In genomic region chr5:52560366-52560765, GRCh38 we compare ENCODE assay signal across 10 cellular contexts.
DNase-seq lines count a peak whose midpoint lies in the region; ATAC-seq, FAIRE-seq and TF ChIP-seq lines count a peak whose summit lies in the region.
"Had no signal": no experiment of that assay in that cellular context is flagged by ENCODE, and none has a peak within 500 bp of the region (broad histone marks: within the 10 kb centered on the region; RNA-seq: fewer than 3 reads in every experiment).

No MANE protein-coding gene starts in this region.

- H3K9ac ChIP-seq in neuronal stem cell (ENCODE audit: low read depth, low read length, poor library complexity), result no peak overlapping the region

- no peaks in the 10 kb centered on the region for H3K4me1 ChIP-seq in neuronal stem cell (ENCODE audit: control insufficient read depth in 2 of 2, insufficient read depth in 1 of 2, low read depth in 1 of 2, low read length in 2 of 2)

- H4K8ac ChIP-seq in neuronal stem cell (ENCODE audit: low read depth, low read length), result no peak overlapping the region

- no peaks in the 10 kb centered on the region for H3K79me1 ChIP-seq in neuronal stem cell (ENCODE audit: low read depth, low read length)

- no peak overlapping the region for H2AFZ ChIP-seq in neuronal stem cell (ENCODE audit: low read length)

- WGBS in neuronal stem cell (ENCODE audit: extremely low coverage in 2 of 2, insufficient read length in 2 of 2, insufficient replicate concordance in 1 of 2), 2 donors, result no CpG with 5 or more reads among the region's 1 CpG

- no peak overlapping the region for H3K4ac ChIP-seq in neuronal stem cell (ENCODE audit: low read length)

- no peak overlapping the region for H2BK5ac ChIP-seq in neuronal stem cell (ENCODE audit: low read length)

- H3K4me3 ChIP-seq in neuronal stem cell (ENCODE audit: low read length in 2 of 2), result no peak overlapping the region

- H3K18ac ChIP-seq in neuronal stem cell (ENCODE audit: low read length), result no peak overlapping the region

- intact Hi-C loops in Right ventricle myocardium superior (cut with DNase I), result no loop called here

- H3K27ac ChIP-seq in substantia nigra (ENCODE audit: low read depth, low read length, poor library complexity, severe bottlenecking), result no peak overlapping the region
- H3K27ac ChIP-seq in neuronal stem cell (replicated peaks; ENCODE audit: low read length), result no peak overlapping the region

- H2BK12ac ChIP-seq in neuronal stem cell (ENCODE audit: low read length), result no peak overlapping the region

- no peak overlapping the region for H2BK120ac ChIP-seq in neuronal stem cell (ENCODE audit: low read depth, low read length)

- ATAC-seq in GM21737 (IDR thresholded peaks at IDR 0.05; ENCODE audit: unreplicated experiment) (no peak), Right ventricle myocardium superior (ENCODE audit: poor library complexity) (no peak)

- no peak overlapping the region for H4K91ac ChIP-seq in neuronal stem cell (ENCODE audit: low read depth, low read length, poor library complexity)

- H3K36me3 ChIP-seq in neuronal stem cell (replicated peaks in 1 of 2; ENCODE audit: control insufficient read depth in 2 of 2, insufficient read depth in 2 of 2, low read length in 2 of 2), result no peaks in the 10 kb centered on the region

- H3K27me3 ChIP-seq in neuronal stem cell (ENCODE audit: control insufficient read depth in 3 of 3, insufficient read depth in 3 of 3, low read depth in 1 of 3, low read length in 3 of 3), result peaks cover 0 to 4% (median 0%) of the 10 kb centered on the region in 3 experiments

- no peak overlapping the region for H2AK5ac ChIP-seq in neuronal stem cell (ENCODE audit: low read depth, low read length)

- DNase-seq in D721Med (ENCODE audit: insufficient read length, low spot score), result no peak
- peak; percentile 18 for DNase-seq in NAMALWA (ENCODE audit: low spot score)
- peak; percentile 67 for DNase-seq in OCI-M1 (lab: John Stamatoyannopoulos, UW)
- DNase-seq in left kidney (ENCODE audit: low read depth, low spot score), result peak; percentile 29
- DNase-seq in substantia nigra (lab: John Stamatoyannopoulos, UW), result no peak
- no peak for DNase-seq in Right ventricle myocardium superior
- no peak for DNase-seq in neuronal stem cell (ENCODE audit: low spot score)
- DNase-seq: activated CD4-positive, alpha-beta T cell treated with anti-CD3 and anti-CD28 coated beads for 1 hour had no signal

- no peak overlapping the region for H2BK15ac ChIP-seq in neuronal stem cell (ENCODE audit: low read length)

- no peak overlapping the region for H3K23ac ChIP-seq in neuronal stem cell (ENCODE audit: low read depth, low read length, poor library complexity)

- no peaks in the 10 kb centered on the region for H3K9me3 ChIP-seq in neuronal stem cell (replicated peaks in 1 of 2; ENCODE audit: control insufficient read depth in 2 of 2, insufficient read depth in 1 of 2, low read depth in 1 of 2, low read length in 2 of 2)

- H3K4me2 ChIP-seq in neuronal stem cell (ENCODE audit: insufficient read depth, low read length, poor library complexity, severe bottlenecking), result no peak overlapping the region

- peak; percentile 48 for TF ChIP-seq CTCF in D721Med (IDR thresholded peaks at IDR 0.05; ENCODE audit: insufficient read depth, missing control alignments)

- no peak for FAIRE-seq in D721Med (lab: Jason Lieb, UNC)
- FAIRE-seq: astrocyte had no signal

- H3K14ac ChIP-seq in neuronal stem cell (ENCODE audit: low read length), result no peak overlapping the region

Comparison
In these comparisons a context has a peak if more than half of its experiments do, and no peak if none do; other contexts are left out.
1. DNase-seq: peak in NAMALWA (single experiment), OCI-M1 (single experiment) and left kidney (single experiment); none in D721Med (single experiment), substantia nigra (0 of 49), Right ventricle myocardium superior (single experiment) and neuronal stem cell (single experiment).